8 cellular contexts compared by ENCODE assay signal in genomic region chr21:14533555-14534400, GRCh38. TPM values are rescaled to one million over a fixed set of nuclear protein-coding genes. Genes with fewer than 3 reads are reported as not detected.
DNase-seq lines count a peak whose midpoint lies in the region; ATAC-seq, FAIRE-seq and TF ChIP-seq lines count a peak whose summit lies in the region.

No MANE protein-coding gene starts in this region.

- H3K27ac ChIP-seq in suprapubic skin = peak overlapping the region; percentile 18

- H3K4me1 ChIP-seq in suprapubic skin = no peaks in the 10 kb centered on the region

- no peak overlapping the region for H3K4me3 ChIP-seq in suprapubic skin

- peak; percentile 90 for FAIRE-seq in GM12892 (lab: Jason Lieb, UNC)
- FAIRE-seq in HTR-8/SVneo (lab: Jason Lieb, UNC) = no peak

- no peak for DNase-seq in GM12892 (ENCODE audit: insufficient read length)
- peak; percentile 36 for DNase-seq in HTR-8/SVneo (ENCODE audit: insufficient read length, low spot score)
- peak in 1 of 2 donors; percentile 64 for DNase-seq in central memory CD8-positive, alpha-beta T cell (ENCODE audit: low spot score in 2 of 2)
- DNase-seq in suprapubic skin (ENCODE audit: low spot score in 2 of 2) = no peak
- no peak for DNase-seq in glomerular visceral epithelial cell (ENCODE audit: extremely low spot score)
- DNase-seq in mesenteric fat pad (ENCODE audit: low spot score) = no peak
- DNase-seq in activated CD4-positive, alpha-beta T cell treated with anti-CD3 and anti-CD28 coated beads for 1 hour = no peak

- H3K4me3 Mint-ChIP-seq in central memory CD8-positive, alpha-beta T cell = peak overlapping the region; percentile 79

- H3K9me3 ChIP-seq in suprapubic skin = no peaks in the 10 kb centered on the region

- WGBS in suprapubic skin = 61% methylated on average over 5 of the region's 5 CpGs

- TF ChIP-seq EP300 in suprapubic skin (IDR thresholded peaks at IDR 0.05) = no peak

- H3K4me1 Mint-ChIP-seq in central memory CD8-positive, alpha-beta T cell = peaks cover 58% of the 10 kb centered on the region

- no peaks in the 10 kb centered on the region for H3K27me3 Mint-ChIP-seq in central memory CD8-positive, alpha-beta T cell

- H3K9me3 Mint-ChIP-seq in central memory CD8-positive, alpha-beta T cell = peaks cover 5% of the 10 kb centered on the region

- peak; percentile 80 for ATAC-seq in GM21576 (IDR thresholded peaks at IDR 0.05; ENCODE audit: unreplicated experiment)
- peak; percentile 85 for ATAC-seq in central memory CD8-positive, alpha-beta T cell (replicated peaks; ENCODE audit: extremely low read depth, poor library complexity, severe bottlenecking)

- H3K36me3 ChIP-seq in suprapubic skin = no peaks in the 10 kb centered on the region

- peak overlapping the region; percentile 99 for H3K27ac Mint-ChIP-seq in central memory CD8-positive, alpha-beta T cell (ENCODE audit: low read depth)

- TF ChIP-seq POLR2A in GM12892 (IDR thresholded peaks at IDR 0.05; ENCODE audit: low read depth, low read length) = no peak
- no peak for TF ChIP-seq POLR2A in suprapubic skin (IDR thresholded peaks at IDR 0.05)

- no peak for TF ChIP-seq CTCF in suprapubic skin (IDR thresholded peaks at IDR 0.05)

- H3K36me3 Mint-ChIP-seq in central memory CD8-positive, alpha-beta T cell (ENCODE audit: insufficient read depth) = peaks cover 18% of the 10 kb centered on the region

- no peaks in the 10 kb centered on the region for H3K27me3 ChIP-seq in suprapubic skin

RNA-seq across cellular contexts. Expression of gene SAMSN1, which starts 12.3 kb away (rescaled TPM):
- 71.6 TPM for polyA plus RNA-seq in GM12892 (2012; ENCODE audit: missing spikeins)
- total RNA-seq in suprapubic skin (1 to 10 TPM in 1 of 4 donors, under 1 TPM in 3; 0.80 to 1.9 (median 0.93) TPM), mesenteric fat pad (42.4 TPM)

Comparison
In these comparisons a context has a peak if more than half of its experiments do, and no peak if none do; other contexts are left out.
1. RNA of gene SAMSN1, which starts 12.3 kb away (total RNA-seq): 42.4 TPM in mesenteric fat pad (single experiment); 0.80 to 1.9 TPM in suprapubic skin; every median in the first group is over 10 times any median in the second.